ENCODE assay signal across 19 cellular contexts in genomic region chr5:28397502-28397941, GRCh38.
A peak's percentile ranks its signal among the peaks of the same experiment; 100 is the strongest.
DNase-seq lines count a peak whose midpoint lies in the region; ATAC-seq, FAIRE-seq and TF ChIP-seq lines count a peak whose summit lies in the region.
"Had no signal": no experiment of that assay in that cellular context is flagged by ENCODE, and none has a peak within 500 bp of the region (broad histone marks: within the 10 kb centered on the region; RNA-seq: fewer than 3 reads in every experiment).

No MANE protein-coding gene starts in this region.

- no peak overlapping the region for H2AK5ac ChIP-seq in neuronal stem cell (ENCODE audit: low read depth, low read length)

- WGBS in neuronal stem cell (ENCODE audit: extremely low coverage in 2 of 2, insufficient read length in 2 of 2, insufficient replicate concordance in 1 of 2), 2 donors: no CpG with 5 or more reads among the region's 4 CpGs

- no peaks in the 10 kb centered on the region for H3K27me3 ChIP-seq in neuronal stem cell (ENCODE audit: control insufficient read depth in 3 of 3, insufficient read depth in 3 of 3, low read depth in 1 of 3, low read length in 3 of 3)
- H3K27me3 ChIP-seq: BLaER1 treated with 17β-estradiol and CSF1 and Interleukin-3, amounts not matched to agents 10 nM and 100 nM had no signal

- CTCF ChIA-PET in RWPE1 (lab: Yijun Ruan, JAX): no interaction called here

- peak; percentile 93 for FAIRE-seq in H54 (lab: Jason Lieb, UNC)
- FAIRE-seq: endometrium, GM18507 had no signal

- no peak overlapping the region for H3K4ac ChIP-seq in neuronal stem cell (ENCODE audit: low read length)

- no peak overlapping the region for H3K27ac Mint-ChIP-seq in activated T-cell treated with anti-CD3 and anti-CD28 coated beads, Interleukin-2, amount 50 U/mL, for 72 hours
- H3K27ac Mint-ChIP-seq: stimulated activated memory B cell treated with anti-CD40 and anti-IgM and Interleukin-4, amounts not matched to agents 10 μg/mL and 1 μg/mL and 100 μg/mL, for 72 hours had no signal

- no peak for TF ChIP-seq POLR2A in H54 (IDR thresholded peaks at IDR 0.05; ENCODE audit: low read depth, low read length)

- H4K91ac ChIP-seq in neuronal stem cell (ENCODE audit: low read depth, low read length, poor library complexity): no peak overlapping the region

- H3K79me1 ChIP-seq in neuronal stem cell (ENCODE audit: low read depth, low read length): no peaks in the 10 kb centered on the region

- no peak for DNase-seq in H54 (ENCODE audit: insufficient read length, low spot score)
- DNase-seq in RWPE1 (ENCODE audit: low spot score): peak; percentile 34
- peak; percentile 45 for DNase-seq in fibroblast of pulmonary artery (ENCODE audit: low read depth)
- no peak for DNase-seq in neuronal stem cell (ENCODE audit: low spot score)
- no peak for DNase-seq in NCI-H524 treated with DMSO at 0.1 percent for 48 hours (lab: John Stamatoyannopoulos, UW)
- DNase-seq in activated T-cell treated with anti-CD3 and anti-CD28 coated beads, Interleukin-2, amount 50 U/mL, for 72 hours: no peak
- DNase-seq in NCI-H1048 (lab: John Stamatoyannopoulos, UW): no peak
- no peak for DNase-seq in SW 1271 (lab: John Stamatoyannopoulos, UW)
- DNase-seq: activated CD4-positive, CD25-positive, alpha-beta regulatory T cell; aorta; NCI-H1694; NCI-H82; psoas muscle; SK-N-SH; stimulated activated CD4-positive, alpha-beta T cell treated with anti-CD3 and anti-CD28 coated beads, Interleukin-2, amount 100 ng/mL, for 48 hours had no signal

- H2BK12ac ChIP-seq in neuronal stem cell (ENCODE audit: low read length): no peak overlapping the region

- no peaks in the 10 kb centered on the region for H3K36me3 Mint-ChIP-seq in activated T-cell treated with anti-CD3 and anti-CD28 coated beads, Interleukin-2, amount 50 U/mL, for 72 hours (ENCODE audit: insufficient read depth in 2 of 2)
- H3K36me3 Mint-ChIP-seq: stimulated activated memory B cell treated with anti-CD40 and anti-IgM and Interleukin-4, amounts not matched to agents 10 μg/mL and 1 μg/mL and 100 μg/mL, for 72 hours had no signal

- H2AFZ ChIP-seq in neuronal stem cell (ENCODE audit: low read length): peak overlapping the region; percentile 3

- H3K4me3 Mint-ChIP-seq in activated T-cell treated with anti-CD3 and anti-CD28 coated beads, Interleukin-2, amount 50 U/mL, for 72 hours: no peak overlapping the region
- H3K4me3 Mint-ChIP-seq: stimulated activated memory B cell treated with anti-CD40 and anti-IgM and Interleukin-4, amounts not matched to agents 10 μg/mL and 1 μg/mL and 100 μg/mL, for 72 hours had no signal

- no peak overlapping the region for H3K14ac ChIP-seq in neuronal stem cell (ENCODE audit: low read length)

- ATAC-seq in activated T-cell treated with anti-CD3 and anti-CD28 coated beads, Interleukin-2, amount 50 U/mL, for 72 hours (replicated peaks in 1 of 2): no peak
- ATAC-seq: psoas muscle; stimulated activated memory B cell treated with anti-CD40 and anti-IgM and Interleukin-4, amounts not matched to agents 10 μg/mL and 1 μg/mL and 100 μg/mL, for 72 hours had no signal

- H3K23ac ChIP-seq in neuronal stem cell (ENCODE audit: low read depth, low read length, poor library complexity): no peak overlapping the region

- H3K4me1 Mint-ChIP-seq in activated T-cell treated with anti-CD3 and anti-CD28 coated beads, Interleukin-2, amount 50 U/mL, for 72 hours (ENCODE audit: low read depth): no peaks in the 10 kb centered on the region
- H3K4me1 Mint-ChIP-seq: stimulated activated memory B cell treated with anti-CD40 and anti-IgM and Interleukin-4, amounts not matched to agents 10 μg/mL and 1 μg/mL and 100 μg/mL, for 72 hours had no signal

- peaks cover 0 to 8% of the 10 kb centered on the region in 2 donors for H3K9me3 ChIP-seq in neuronal stem cell (replicated peaks in 1 of 2; ENCODE audit: control insufficient read depth in 2 of 2, insufficient read depth in 1 of 2, low read depth in 1 of 2, low read length in 2 of 2)
- H3K9me3 ChIP-seq: BLaER1 treated with 17β-estradiol and CSF1 and Interleukin-3, amounts not matched to agents 10 nM and 100 nM; psoas muscle; SK-N-SH had no signal

- TF ChIP-seq CTCF in RWPE1 (conservative IDR thresholded peaks at IDR 0.05; ENCODE audit: low read depth) (no peak), fibroblast of pulmonary artery (IDR thresholded peaks at IDR 0.05; ENCODE audit: low read length, missing control alignments) (no peak)

- H3K9ac ChIP-seq in neuronal stem cell (ENCODE audit: low read depth, low read length, poor library complexity): no peak overlapping the region
- H3K9ac ChIP-seq: BLaER1 treated with 17β-estradiol and CSF1 and Interleukin-3, amounts not matched to agents 10 nM and 100 nM; SK-N-SH had no signal

- no peaks in the 10 kb centered on the region for H3K36me3 ChIP-seq in neuronal stem cell (replicated peaks in 1 of 2; ENCODE audit: control insufficient read depth in 2 of 2, insufficient read depth in 2 of 2, low read length in 2 of 2)
- H3K36me3 ChIP-seq: BLaER1 treated with 17β-estradiol and CSF1 and Interleukin-3, amounts not matched to agents 10 nM and 100 nM had no signal

- no peak overlapping the region for H4K8ac ChIP-seq in neuronal stem cell (ENCODE audit: low read depth, low read length)

- H2BK120ac ChIP-seq in neuronal stem cell (ENCODE audit: low read depth, low read length): no peak overlapping the region

- no peak overlapping the region for H3K18ac ChIP-seq in neuronal stem cell (ENCODE audit: low read length)

- H2BK5ac ChIP-seq in neuronal stem cell (ENCODE audit: low read length): no peak overlapping the region

- POLR2A ChIA-PET in RWPE1 (lab: Yijun Ruan, JAX; ENCODE audit: low non-redundant PET): no interaction called here

- no peaks in the 10 kb centered on the region for H3K27me3 Mint-ChIP-seq in activated T-cell treated with anti-CD3 and anti-CD28 coated beads, Interleukin-2, amount 50 U/mL, for 72 hours (ENCODE audit: low read depth)
- H3K27me3 Mint-ChIP-seq: stimulated activated memory B cell treated with anti-CD40 and anti-IgM and Interleukin-4, amounts not matched to agents 10 μg/mL and 1 μg/mL and 100 μg/mL, for 72 hours had no signal

- H3K27ac ChIP-seq in RWPE1 (no peak overlapping the region), neuronal stem cell (replicated peaks; ENCODE audit: low read length) (no peak overlapping the region)
- H3K27ac ChIP-seq: BLaER1 treated with 17β-estradiol and CSF1 and Interleukin-3, amounts not matched to agents 10 nM and 100 nM; psoas muscle had no signal

- H3K4me3 ChIP-seq in fibroblast of pulmonary artery (replicated peaks; ENCODE audit: low read depth, low read length) (no peak overlapping the region), neuronal stem cell (ENCODE audit: low read length in 2 of 2) (no peak overlapping the region)
- H3K4me3 ChIP-seq: BLaER1 treated with 17β-estradiol and CSF1 and Interleukin-3, amounts not matched to agents 10 nM and 100 nM; psoas muscle had no signal

- no peak overlapping the region for H2BK15ac ChIP-seq in neuronal stem cell (ENCODE audit: low read length)

- H3K4me1 ChIP-seq in neuronal stem cell (ENCODE audit: control insufficient read depth in 2 of 2, insufficient read depth in 1 of 2, low read depth in 1 of 2, low read length in 2 of 2): peaks cover 8 to 31% of the 10 kb centered on the region in 2 donors
- H3K4me1 ChIP-seq: psoas muscle had no signal

- no peak overlapping the region for H3K4me2 ChIP-seq in neuronal stem cell (ENCODE audit: insufficient read depth, low read length, poor library complexity, severe bottlenecking)
- H3K4me2 ChIP-seq: SK-N-SH had no signal

- H3K9me3 Mint-ChIP-seq in activated T-cell treated with anti-CD3 and anti-CD28 coated beads, Interleukin-2, amount 50 U/mL, for 72 hours: peaks cover 2 to 5% of the 10 kb centered on the region in 2 donors

Comparison
In these comparisons a context has a peak if more than half of its experiments do, and no peak if none do; other contexts are left out.
1. DNase-seq: peak in RWPE1 (single experiment) and fibroblast of pulmonary artery (single experiment); none in H54 (single experiment), neuronal stem cell (single experiment), NCI-H524 treated with DMSO at 0.1 percent for 48 hours (single experiment), activated T-cell treated with anti-CD3 and anti-CD28 coated beads, Interleukin-2, amount 50 U/mL, for 72 hours (0 of 2), NCI-H1048 (single experiment) and SW 1271 (0 of 2).